In genomic region chr1:173134800-173135199, GRCh38 we compare ENCODE assay signal across 12 cellular contexts.
"Had no signal": no experiment of that assay in that cellular context is flagged by ENCODE, and none has a peak within 500 bp of the region (broad histone marks: within the 10 kb centered on the region; RNA-seq: fewer than 3 reads in every experiment).

No MANE protein-coding gene starts in this region.

- H3K4me1 ChIP-seq: adrenal gland, prostate gland, thyroid gland had no signal

- H3K27me3 ChIP-seq: adrenal gland, brain microvascular endothelial cell, thyroid gland had no signal

- H3K4me3 ChIP-seq: adrenal gland, prostate gland, thyroid gland had no signal

- DNase-seq: activated naive CD4-positive, alpha-beta T cell treated with anti-CD3 and anti-CD28 coated beads, Interleukin-2, amount 50 U/mL, for 16 hours; activated T-cell treated with anti-CD3 and anti-CD28 coated beads, Interleukin-2, amount 50 U/mL, for 1 hour; adrenal gland; cerebellar nuclear complex; head of caudate nucleus; midbrain; naive thymus-derived CD4-positive, alpha-beta T cell; SHP77; thyroid gland had no signal

- ATAC-seq: activated CD4-positive, CD25-positive, alpha-beta regulatory T cell treated with anti-CD3 and anti-CD28 coated beads, Interleukin-2, amount 50 U/mL, for 24 hours; naive thymus-derived CD4-positive, alpha-beta T cell had no signal

- H3K36me3 ChIP-seq: adrenal gland, brain microvascular endothelial cell, prostate gland, thyroid gland had no signal

- H3K27ac ChIP-seq: adrenal gland, brain microvascular endothelial cell, prostate gland, thyroid gland had no signal

- H3K9me3 ChIP-seq: adrenal gland, prostate gland, thyroid gland had no signal
